ENCODE assay signal across 22 cellular contexts in genomic region chr14:34420547-34421150, GRCh38. TPM values are rescaled to one million over a fixed set of nuclear protein-coding genes. Genes with fewer than 3 reads are reported as not detected.
DNase-seq lines count a peak whose midpoint lies in the region; ATAC-seq, FAIRE-seq and TF ChIP-seq lines count a peak whose summit lies in the region.
"Had no signal": no experiment of that assay in that cellular context is flagged by ENCODE, and none has a peak within 500 bp of the region (broad histone marks: within the 10 kb centered on the region; RNA-seq: fewer than 3 reads in every experiment).

No MANE protein-coding gene starts in this region.

- peaks cover 12% of the 10 kb centered on the region for H3K9me3 Mint-ChIP-seq in stimulated activated effector memory CD8-positive, alpha-beta T cell treated with anti-CD3 and anti-CD28 coated beads, Interleukin-12 subunit alpha, Interleukin-12 subunit beta, amount 100 ng/mL, for 72 hours

- H3K36me3 Mint-ChIP-seq in stimulated activated effector memory CD8-positive, alpha-beta T cell treated with anti-CD3 and anti-CD28 coated beads, Interleukin-12 subunit alpha, Interleukin-12 subunit beta, amount 100 ng/mL, for 72 hours: no peaks in the 10 kb centered on the region
- H3K36me3 Mint-ChIP-seq: T-cell had no signal

- H3K27ac ChIP-seq in HepG2 (ENCODE audit: extremely low read length, insufficient read depth, low read length): no peak overlapping the region
- no peak overlapping the region for H3K27ac ChIP-seq in right lobe of liver
- H3K27ac ChIP-seq: A549, PC-9, RWPE1, SK-N-MC had no signal

- ATAC-seq in HepG2 (no peak), right lobe of liver (no peak), HG02852 (IDR thresholded peaks at IDR 0.05; ENCODE audit: unreplicated experiment) (no peak)
- no peak for ATAC-seq in stimulated activated effector memory CD8-positive, alpha-beta T cell treated with anti-CD3 and anti-CD28 coated beads, Interleukin-12 subunit alpha, Interleukin-12 subunit beta, amount 100 ng/mL, for 72 hours
- ATAC-seq: A549, T-cell had no signal

- H3K27ac Mint-ChIP-seq in stimulated activated effector memory CD8-positive, alpha-beta T cell treated with anti-CD3 and anti-CD28 coated beads, Interleukin-12 subunit alpha, Interleukin-12 subunit beta, amount 100 ng/mL, for 72 hours: no peak overlapping the region
- H3K27ac Mint-ChIP-seq: B cell, T-cell had no signal

- no peak for TF ChIP-seq POLR2A in HepG2 (IDR thresholded peaks at IDR 0.05; ENCODE audit: insufficient read depth in 1 of 2, low read depth in 2 of 2, low read length in 2 of 2)
- TF ChIP-seq POLR2A in right lobe of liver (IDR thresholded peaks at IDR 0.05): no peak

- no peaks in the 10 kb centered on the region for H3K79me2 ChIP-seq in HepG2 (ENCODE audit: insufficient read depth, low read length)

- POLR2A ChIA-PET in HepG2 (lab: Yijun Ruan, JAX): no interaction called here

- no peak for TF ChIP-seq EP300 in HepG2 (IDR thresholded peaks at IDR 0.05; ENCODE audit: low read depth in 2 of 2, low read length in 2 of 2)
- no peak for TF ChIP-seq EP300 in HepG2 (CRISPR knock-in tag; IDR thresholded peaks at IDR 0.05; ENCODE audit: borderline replicate concordance)

- H3K27me3 ChIP-seq in HepG2 (ENCODE audit: control insufficient read depth in 1 of 2, insufficient read depth in 2 of 2, low read length in 2 of 2): peaks cover 0 to 12% of the 10 kb centered on the region in 2 experiments; a peak in 2 of 5 replicates
- H3K27me3 ChIP-seq in right lobe of liver: no peaks in the 10 kb centered on the region

- H3K9ac ChIP-seq in HepG2 (ENCODE audit: insufficient read depth, low read depth, low read length): no peak overlapping the region

- TF ChIP-seq CTCF in HepG2 (CRISPR knock-in tag; IDR thresholded peaks at IDR 0.05) (no peak), right lobe of liver (IDR thresholded peaks at IDR 0.05) (no peak), epithelial cell of esophagus (IDR thresholded peaks at IDR 0.05; ENCODE audit: insufficient read depth, low read depth, low read length, missing control alignments) (no peak)

- no peaks in the 10 kb centered on the region for H3K4me1 Mint-ChIP-seq in stimulated activated effector memory CD8-positive, alpha-beta T cell treated with anti-CD3 and anti-CD28 coated beads, Interleukin-12 subunit alpha, Interleukin-12 subunit beta, amount 100 ng/mL, for 72 hours
- H3K4me1 Mint-ChIP-seq: B cell, T-cell had no signal

- DNase-seq in HepG2 (ENCODE audit: low spot score) (no peak), right lobe of liver (no peak), NCI-H748 treated with DMSO at 0.1 percent for 48 hours (lab: John Stamatoyannopoulos, UW) (peak; percentile 25), epithelial cell of esophagus (ENCODE audit: low read depth) (peak; percentile 30), NAMALWA (ENCODE audit: low spot score) (no peak), H4 (ENCODE audit: low spot score) (no peak)
- DNase-seq in stimulated activated effector memory CD8-positive, alpha-beta T cell treated with anti-CD3 and anti-CD28 coated beads, Interleukin-12 subunit alpha, Interleukin-12 subunit beta, amount 100 ng/mL, for 72 hours (ENCODE audit: low spot score in 2 of 2): no peak
- DNase-seq: EL, GOT3, KG1, NCI-H1092, NCI-H2081, NCI-H446, NCI-H526 treated with DMSO at 0.1 percent for 48 hours, PC-9, SHP77 treated with DMSO at 0.1 percent for 48 hours, T-cell had no signal

- 37% methylated on average over 6 of the region's 6 CpGs for WGBS in HepG2 (ENCODE audit: low lambda C conversion rate)
- 87% methylated on average over 6 of the region's 6 CpGs for WGBS in right lobe of liver (ENCODE audit: insufficient coverage, low coverage, low lambda C conversion rate, missing lambda C conversion rate)

- no peak for FAIRE-seq in HepG2 (lab: Jason Lieb, UNC)

- in situ Hi-C loops in HepG2 (cut with HindIII; ENCODE audit: extremely low pct_ligation_motif_present, low pct_unique_long_range_greater_than_20kb): no loop called here

- H3K4me2 ChIP-seq in HepG2 (ENCODE audit: low read depth, low read length): no peak overlapping the region
- H3K4me2 ChIP-seq: A549, PC-9 had no signal

- no peaks in the 10 kb centered on the region for H3K36me3 ChIP-seq in HepG2 (replicated peaks in 1 of 2; ENCODE audit: control insufficient read depth in 1 of 2, insufficient read depth in 2 of 2, low read length in 2 of 2)
- no peaks in the 10 kb centered on the region for H3K36me3 ChIP-seq in right lobe of liver

- H4K20me1 ChIP-seq in HepG2 (ENCODE audit: insufficient read depth, low read length): no peaks in the 10 kb centered on the region

- CTCF ChIA-PET in HepG2 (lab: Yijun Ruan, JAX; ENCODE audit: low intra/inter-chr PET ratio, low total read pairs): no interaction called here

- H3K9me3 ChIP-seq in HepG2 (ENCODE audit: low read length) (peaks cover 11% of the 10 kb centered on the region), right lobe of liver (peaks cover 0 to 7% (median 0%) of the 10 kb centered on the region in 4 donors)

- H3K4me1 ChIP-seq in HepG2 (ENCODE audit: insufficient read depth, low read length): peaks cover 6% of the 10 kb centered on the region; the same call in 1 of the 2 replicates
- no peaks in the 10 kb centered on the region for H3K4me1 ChIP-seq in right lobe of liver
- H3K4me1 ChIP-seq: A549 had no signal

- H3K4me3 Mint-ChIP-seq in stimulated activated effector memory CD8-positive, alpha-beta T cell treated with anti-CD3 and anti-CD28 coated beads, Interleukin-12 subunit alpha, Interleukin-12 subunit beta, amount 100 ng/mL, for 72 hours: no peak overlapping the region
- H3K4me3 Mint-ChIP-seq: B cell, T-cell had no signal

- H3K4me3 ChIP-seq in HepG2 (replicated peaks in 1 of 3; ENCODE audit: insufficient read depth in 1 of 3, low read depth in 2 of 3, low read length in 3 of 3) (no peak overlapping the region), right lobe of liver (no peak overlapping the region), epithelial cell of esophagus (ENCODE audit: low read length) (no peak overlapping the region)
- H3K4me3 ChIP-seq: A549, PC-9, SK-N-MC had no signal

- intact Hi-C loops in HepG2 (cut with micrococcal nuclease; ENCODE audit: unreplicated experiment) (no loop called here), right lobe of liver (cut with DNase I) (no loop called here)

- TF ChIP-seq RAD21 in HepG2 (CRISPR knock-in tag; IDR thresholded peaks at IDR 0.05): no peak

- H2AFZ ChIP-seq in HepG2 (ENCODE audit: low read length): no peak overlapping the region
- H2AFZ ChIP-seq: PC-9 had no signal

- BruUV-seq in HepG2 (replicated peaks; lab: Mats Ljungman, UMichigan): no TSS peak

TF ChIP-seq in HepG2, 621 proteins besides CTCF, POLR2A, EP300 and RAD21 (continues in another document):
- TF ChIP-seq ZNF33A (CRISPR knock-in tag; IDR thresholded peaks at IDR 0.05; ENCODE audit: borderline replicate concordance): no peak
- 0 out of 2 replicates have a peak, but pooled peaks have one; percentile 49 for TF ChIP-seq FOXO4 (CRISPR knock-in tag; conservative IDR thresholded peaks at IDR 0.05)
- TF ChIP-seq ZBTB20 (CRISPR knock-in tag; IDR thresholded peaks at IDR 0.05; ENCODE audit: borderline replicate concordance, low read depth): no peak
- no peak for TF ChIP-seq ZNF883 (CRISPR knock-in tag; IDR thresholded peaks at IDR 0.05; ENCODE audit: not compliant biosample characterization)
- no peak for TF ChIP-seq SAFB2 (CRISPR knock-in tag; IDR thresholded peaks at IDR 0.05; ENCODE audit: borderline replicate concordance, low read depth)
- TF ChIP-seq CCDC6 (CRISPR knock-in tag; IDR thresholded peaks at IDR 0.05): no peak
- no peak for TF ChIP-seq KLF6 (CRISPR knock-in tag; IDR thresholded peaks at IDR 0.05)
- no peak for TF ChIP-seq ZNF572 (CRISPR knock-in tag; IDR thresholded peaks at IDR 0.05)
- no peak for TF ChIP-seq HES4 (CRISPR knock-in tag; IDR thresholded peaks at IDR 0.05; ENCODE audit: borderline replicate concordance)

RNA-seq across cellular contexts. Expression of gene SPTSSA, which starts 41.4 kb away (rescaled TPM):
- total RNA-seq in HepG2 (2016; rRNA removed; fragmentation: Illumina TruSeq; extraction: Trizol): 19.1 and 26.6 TPM in 2 replicates
- total RNA-seq in HepG2 (2016; cell fraction: cytosol; rRNA removed; fragmentation: Illumina TruSeq; extraction: Trizol; ENCODE audit: low read depth): 6.3 and 6.7 TPM in 2 replicates
- total RNA-seq in HepG2 (2016; cell fraction: insoluble cytoplasmic fraction; rRNA removed; fragmentation: Illumina TruSeq; extraction: Trizol): 21.4 and 27.7 TPM in 2 replicates
- 21.8 and 22.7 TPM in 2 replicates for total RNA-seq in HepG2 (2016; cell fraction: membrane; rRNA removed; fragmentation: Illumina TruSeq; extraction: Trizol)
- 17.5 and 18.0 TPM in 2 replicates for total RNA-seq in HepG2 (2016; cell fraction: nucleus; rRNA removed; fragmentation: Illumina TruSeq; extraction: Trizol)
- polyA plus RNA-seq in HepG2 (2011; rRNA removed): 71.7 and 86.1 TPM in 2 replicates
- polyA plus RNA-seq in HepG2 (2011; cell fraction: cytosol; rRNA removed): 77.8 and 91.0 TPM in 2 replicates
- polyA plus RNA-seq in HepG2 (2011; cell fraction: nucleus; rRNA removed): 27.9 and 29.6 TPM in 2 replicates
- 81.4 and 85.6 TPM in 2 replicates for polyA plus RNA-seq in HepG2 (2012)
- polyA plus RNA-seq in HepG2 (2016; cell fraction: cytosol; fragmentation: Illumina TruSeq; extraction: Trizol; ENCODE audit: low read depth): 19.6 and 23.2 TPM in 2 replicates
- 98.4 and 103 TPM in 2 replicates for polyA plus RNA-seq in HepG2 (2016; cell fraction: insoluble cytoplasmic fraction; fragmentation: Illumina TruSeq; extraction: Trizol; ENCODE audit: low read depth)
- polyA plus RNA-seq in HepG2 (2016; cell fraction: membrane; fragmentation: Illumina TruSeq; extraction: Trizol; ENCODE audit: low read depth): 54.7 and 54.8 TPM in 2 replicates
- polyA plus RNA-seq in HepG2 (2016; cell fraction: nucleus; fragmentation: Illumina TruSeq; extraction: Trizol; ENCODE audit: insufficient read depth, low read depth): 83.9 and 93.7 TPM in 2 replicates
- polyA minus RNA-seq in HepG2 (2011; rRNA and poly(A)+ RNA removed; ENCODE audit: low replicate concordance): 56.5 and 79.5 TPM in 2 replicates
- polyA minus RNA-seq in HepG2 (2011; cell fraction: cytosol; rRNA and poly(A)+ RNA removed): 35.3 and 39.6 TPM in 2 replicates
- polyA minus RNA-seq in HepG2 (2011; cell fraction: nucleus; rRNA and poly(A)+ RNA removed): 15.4 and 17.6 TPM in 2 replicates
- 10 to 100 TPM; 10.6 to 32.0 (median 18.4) TPM for total RNA-seq in right lobe of liver
- 15.7 and 24.6 TPM in 2 replicates for total RNA-seq in H4 (2014; rRNA removed; shearing (Covaris generic))

Comparison
In these comparisons a context has a peak if more than half of its experiments do, and no peak if none do; other contexts are left out.
1. DNase-seq: peak in NCI-H748 treated with DMSO at 0.1 percent for 48 hours (single experiment) and epithelial cell of esophagus (single experiment); none in HepG2 (single experiment), right lobe of liver (0 of 3), stimulated activated effector memory CD8-positive, alpha-beta T cell treated with anti-CD3 and anti-CD28 coated beads, Interleukin-12 subunit alpha, Interleukin-12 subunit beta, amount 100 ng/mL, for 72 hours (0 of 2), NAMALWA (single experiment) and H4 (single experiment).